Comparison of ENCODE assay signal across 12 cellular contexts in genomic region chr6:27333642-27334040, GRCh38. TPM values are rescaled to one million over a fixed set of nuclear protein-coding genes. Genes with fewer than 3 reads are reported as not detected.
DNase-seq lines count a peak whose midpoint lies in the region; ATAC-seq, FAIRE-seq and TF ChIP-seq lines count a peak whose summit lies in the region.
"Had no signal": no experiment of that assay in that cellular context is flagged by ENCODE, and none has a peak within 500 bp of the region (broad histone marks: within the 10 kb centered on the region; RNA-seq: fewer than 3 reads in every experiment).

No MANE protein-coding gene starts in this region.

- no peaks in the 10 kb centered on the region for H3K4me1 ChIP-seq in A549
- no peaks in the 10 kb centered on the region for H3K4me1 ChIP-seq in iPS-18a (ENCODE audit: control insufficient read depth, low read depth, low read length)
- H3K4me1 ChIP-seq: tibial artery had no signal

- H3K4me3 Mint-ChIP-seq in activated naive CD8-positive, alpha-beta T cell, result peak overlapping the region; percentile 88

- TF ChIP-seq RAD21 in A549 (conservative IDR thresholded peaks at IDR 0.05 in 1 of 2, IDR thresholded peaks at IDR 0.05 in 1 of 2), result no peak

- no peak for ATAC-seq in A549
- ATAC-seq: Right ventricle myocardium inferior had no signal

- H3K4me3 ChIP-seq in A549 (peak overlapping the region; percentile 44), GM12865 (ENCODE audit: low read depth, low read length) (peak overlapping the region; percentile 66), iPS-18a (ENCODE audit: low read length) (peak overlapping the region; percentile 100)
- H3K4me3 ChIP-seq: tibial artery had no signal

- CTCF ChIA-PET in A549 (lab: Yijun Ruan, JAX), result interaction anchor here (1.0 to 1.1 kb wide), 2 partner anchors 21 to 42 kb away, joined by 3 to 4 read pairs; no protein-coding TSS in a partner anchor

- no peak for FAIRE-seq in A549 (lab: Jason Lieb, UNC)

- peaks cover 12% of the 10 kb centered on the region for H3K27me3 Mint-ChIP-seq in activated naive CD8-positive, alpha-beta T cell

- no peak for TF ChIP-seq POLR2A in A549 (IDR thresholded peaks at IDR 0.05; ENCODE audit: low read length)

- peaks cover 4% of the 10 kb centered on the region for H3K9me3 Mint-ChIP-seq in activated naive CD8-positive, alpha-beta T cell (ENCODE audit: low read depth)

- no peak overlapping the region for H3K27ac Mint-ChIP-seq in activated naive CD8-positive, alpha-beta T cell

- H3K4me1 Mint-ChIP-seq in activated naive CD8-positive, alpha-beta T cell (ENCODE audit: low read depth), result peaks cover 13% of the 10 kb centered on the region

- H3K9me3 ChIP-seq in A549 (no peaks in the 10 kb centered on the region), iPS-18a (ENCODE audit: control insufficient read depth, low read depth, low read length) (no peaks in the 10 kb centered on the region)
- H3K9me3 ChIP-seq: tibial artery had no signal

- H3K36me3 ChIP-seq in iPS-18a (ENCODE audit: control insufficient read depth, low read depth, low read length), result no peaks in the 10 kb centered on the region
- H3K36me3 ChIP-seq: tibial artery had no signal

- WGBS in A549 (ENCODE audit: missing lambda C conversion rate), result 61% methylated on average over 3 of the region's 3 CpGs

- no peak overlapping the region for H3K27ac ChIP-seq in A549
- no peak overlapping the region for H3K27ac ChIP-seq in iPS-18a (ENCODE audit: low read length)
- H3K27ac ChIP-seq: tibial artery had no signal

- peak overlapping the region; percentile 62 for H3K4me2 ChIP-seq in A549

- H3K9ac ChIP-seq in iPS-18a (ENCODE audit: low read length), result peak overlapping the region; percentile 74

- no peaks in the 10 kb centered on the region for H3K27me3 ChIP-seq in iPS-18a (ENCODE audit: control insufficient read depth, insufficient read depth, low read length)

- no peaks in the 10 kb centered on the region for H3K36me3 Mint-ChIP-seq in activated naive CD8-positive, alpha-beta T cell

- TF ChIP-seq CTCF in A549 (IDR thresholded peaks at IDR 0.05) (no peak), GM12865 (IDR thresholded peaks at IDR 0.05; ENCODE audit: insufficient read depth, low read depth, low read length, missing control alignments) (no peak)

- TF ChIP-seq EP300 in A549 (IDR thresholded peaks at IDR 0.05), result no peak

- POLR2A ChIA-PET in A549 (lab: Yijun Ruan, JAX), result no interaction called here

- DNase-seq in A549 (ENCODE audit: low read depth in 1 of 2, low spot score in 1 of 2), result no peak
- no peak for DNase-seq in GM12865 (ENCODE audit: low read depth)
- DNase-seq in stimulated activated CD8-positive, alpha-beta memory T cell treated with anti-CD3 and anti-CD28 coated beads, Interleukin-4, amount 100 ng/mL, for 48 hours, result no peak
- no peak for DNase-seq in SIG-M5 treated with dmso at 0.1 percent for 504 hours (lab: John Stamatoyannopoulos, UW; ENCODE audit: unreplicated experiment)
- DNase-seq in SKM-1 (lab: John Stamatoyannopoulos, UW; ENCODE audit: unreplicated experiment), result no peak
- DNase-seq in globus pallidus (ENCODE audit: low spot score), result no peak
- DNase-seq: GOT3, NCI-H187 treated with DMSO at 0.1 percent for 48 hours, tibial artery had no signal

TF ChIP-seq in A549, 52 proteins besides CTCF, POLR2A, EP300 and RAD21:
- TF ChIP-seq CEBPB (IDR thresholded peaks at IDR 0.05), result no peak
- TF ChIP-seq ESRRA (IDR thresholded peaks at IDR 0.05; ENCODE audit: borderline replicate concordance, low read length), result no peak
- no peak for TF ChIP-seq FOXS1 (CRISPR knock-in tag; IDR thresholded peaks at IDR 0.05)
- TF ChIP-seq MYC (IDR thresholded peaks at IDR 0.05; ENCODE audit: borderline replicate concordance, low read length), result no peak
- no peak for TF ChIP-seq BCL3 (IDR thresholded peaks at IDR 0.05)
- no peak for TF ChIP-seq NR3C1 (IDR thresholded peaks at IDR 0.05)
- TF ChIP-seq EHMT2 (IDR thresholded peaks at IDR 0.05; ENCODE audit: low read depth), result no peak
- no peak for TF ChIP-seq TP53 (CRISPR knock-in tag; IDR thresholded peaks at IDR 0.05)
- TF ChIP-seq ZC3H11A (IDR thresholded peaks at IDR 0.05), result no peak
- TF ChIP-seq NPAS2 (CRISPR knock-in tag; IDR thresholded peaks at IDR 0.05; ENCODE audit: borderline replicate concordance), result no peak
- TF ChIP-seq HOXB5 (CRISPR knock-in tag; IDR thresholded peaks at IDR 0.05), result no peak
- TF ChIP-seq POLR2AphosphoS2 (conservative IDR thresholded peaks at IDR 0.05; ENCODE audit: low read length), result no peak
TF ChIP-seq in A549: peak in this region for 0.

RNA-seq across cellular contexts. Expression of gene POM121L2, which starts 21.6 kb away (rescaled TPM):
- polyA plus RNA-seq in A549 (2011; rRNA removed) (0.09 TPM in 1 of 2 replicates, not detected in the other), A549 (2017; fragmentation: RNase III; extraction: RNeasy Plus Mini Kit Qiagen cat#74134 plus additional on column Dnase treatment) (not detected in 3 replicates)
- polyA plus RNA-seq in A549 (2012; cell fraction: cytosol; rRNA removed), result not detected in 2 replicates
- not detected in 2 replicates for polyA plus RNA-seq in A549 (2012; cell fraction: nucleus; rRNA removed)
- polyA minus RNA-seq in A549 (2011; rRNA and poly(A)+ RNA removed), result 0.04 TPM in 1 of 2 replicates, not detected in the other

RNA-seq across cellular contexts. Expression of gene ZNF391, which starts 54.9 kb away (rescaled TPM):
- polyA plus RNA-seq in A549 (2011; rRNA removed), result 0.36 and 0.52 TPM in 2 replicates
- 0.08 TPM in 2 replicates for polyA plus RNA-seq in A549 (2012; cell fraction: cytosol; rRNA removed)
- 0.02 and 0.06 TPM in 2 replicates for polyA plus RNA-seq in A549 (2012; cell fraction: nucleus; rRNA removed)
- polyA plus RNA-seq in A549 (2017; fragmentation: RNase III; extraction: RNeasy Plus Mini Kit Qiagen cat#74134 plus additional on column Dnase treatment), result 0.34 to 0.48 TPM (median 0.46 TPM) in 3 replicates
- polyA minus RNA-seq in A549 (2011; rRNA and poly(A)+ RNA removed), result 0.15 and 0.45 TPM in 2 replicates

Comparison
In these comparisons a context has a peak if more than half of its experiments do, and no peak if none do; other contexts are left out.
1. H3K4me3 ChIP-seq: peak in every context shown above with its lines; median percentile 100 in iPS-18a; 66 in GM12865; 44 in A549.